ENCODE assay signal across 8 cellular contexts in the genomic region with DNA sequence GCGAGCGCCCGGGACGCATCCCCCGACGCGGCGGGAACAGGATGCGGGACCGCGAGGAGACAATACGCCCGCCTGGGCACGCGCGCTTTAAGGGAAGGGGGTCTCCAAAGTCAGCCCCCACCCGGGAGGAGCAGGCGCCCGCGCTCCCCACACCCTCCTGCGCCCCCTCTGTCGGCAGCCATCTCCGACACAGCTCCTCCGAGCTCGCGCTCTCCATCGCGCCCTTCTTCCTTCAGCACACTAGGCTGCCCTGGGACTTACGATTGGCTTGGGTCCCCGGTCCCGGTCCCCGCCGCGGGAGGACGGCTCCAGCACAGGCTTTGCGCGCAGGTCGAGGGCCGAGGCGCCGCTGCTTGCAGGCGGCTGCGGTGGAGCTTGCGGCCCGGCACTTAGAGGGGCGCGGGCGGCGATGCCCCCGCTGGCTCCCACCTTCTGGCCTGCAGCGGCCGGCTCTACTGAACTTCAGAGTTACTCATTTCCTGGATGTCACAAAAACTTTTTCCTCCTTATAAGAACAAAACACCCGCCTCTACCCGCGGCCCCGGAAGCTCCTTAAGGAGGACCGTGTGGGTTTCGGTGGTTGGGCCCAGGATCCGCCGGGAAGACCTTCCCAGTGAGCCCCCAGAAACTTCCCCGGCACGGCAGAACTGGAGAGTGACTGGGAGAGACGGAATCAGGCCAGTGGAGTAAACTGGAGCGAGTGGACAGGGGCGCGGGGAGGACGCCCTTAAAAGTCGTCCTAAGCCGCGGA. TPM values are rescaled to one million over a fixed set of nuclear protein-coding genes. Genes with fewer than 3 reads are reported as not detected.
DNase-seq lines count a peak whose midpoint lies in the region; ATAC-seq, FAIRE-seq and TF ChIP-seq lines count a peak whose summit lies in the region.

A gene with protein sequence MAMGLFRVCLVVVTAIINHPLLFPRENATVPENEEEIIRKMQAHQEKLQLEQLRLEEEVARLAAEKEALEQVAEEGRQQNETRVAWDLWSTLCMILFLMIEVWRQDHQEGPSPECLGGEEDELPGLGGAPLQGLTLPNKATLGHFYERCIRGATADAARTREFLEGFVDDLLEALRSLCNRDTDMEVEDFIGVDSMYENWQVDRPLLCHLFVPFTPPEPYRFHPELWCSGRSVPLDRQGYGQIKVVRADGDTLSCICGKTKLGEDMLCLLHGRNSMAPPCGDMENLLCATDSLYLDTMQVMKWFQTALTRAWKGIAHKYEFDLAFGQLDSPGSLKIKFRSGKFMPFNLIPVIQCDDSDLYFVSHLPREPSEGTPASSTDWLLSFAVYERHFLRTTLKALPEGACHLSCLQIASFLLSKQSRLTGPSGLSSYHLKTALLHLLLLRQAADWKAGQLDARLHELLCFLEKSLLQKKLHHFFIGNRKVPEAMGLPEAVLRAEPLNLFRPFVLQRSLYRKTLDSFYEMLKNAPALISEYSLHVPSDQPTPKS (minus strand): TSS at position 481 of the 751 bp plus-strand sequence. CDS start 22,414 bp downstream, outside the sequence.

- H3K9me3 Mint-ChIP-seq in endodermal cell (no peaks in the 10 kb centered on the region), mesothelial cell of epicardium (no peaks in the 10 kb centered on the region)

- H3K9ac ChIP-seq in endodermal cell (ENCODE audit: extremely low read depth, low read length, poor library complexity, severe bottlenecking): peak within 1 kb of the TSS; percentile 82

- H3K36me3 ChIP-seq in endodermal cell (ENCODE audit: control insufficient read depth, insufficient read depth, low read length): peaks cover 7% of the 10 kb centered on the region

- H3K27ac Mint-ChIP-seq in endodermal cell (peak within 1 kb of the TSS; percentile 98), mesothelial cell of epicardium (peak within 1 kb of the TSS; percentile 99)

- H3K4me1 Mint-ChIP-seq in endodermal cell: peaks cover 39% of the 10 kb centered on the region
- peaks cover 34% of the 10 kb centered on the region for H3K4me1 Mint-ChIP-seq in mesothelial cell of epicardium

- H3K27me3 Mint-ChIP-seq in endodermal cell (ENCODE audit: insufficient read depth) (peaks cover 8% of the 10 kb centered on the region), mesothelial cell of epicardium (ENCODE audit: low read depth) (no peaks in the 10 kb centered on the region)

- ATAC-seq in HG02973 (IDR thresholded peaks at IDR 0.05; ENCODE audit: unreplicated experiment): peak; percentile 71

- H3K36me3 Mint-ChIP-seq in endodermal cell (ENCODE audit: low read depth) (no peaks in the 10 kb centered on the region), mesothelial cell of epicardium (no peaks in the 10 kb centered on the region)

- H3K9me3 ChIP-seq in endodermal cell (ENCODE audit: control insufficient read depth, low read length): no peaks in the 10 kb centered on the region

- peak within 1 kb of the TSS; percentile 78 for H3K4me3 Mint-ChIP-seq in endodermal cell
- peak within 1 kb of the TSS; percentile 93 for H3K4me3 Mint-ChIP-seq in mesothelial cell of epicardium

- FAIRE-seq in GM18507 (lab: Jason Lieb, UNC): peak; percentile 69

- peak; percentile 61 for TF ChIP-seq CTCF in endodermal cell (conservative IDR thresholded peaks at IDR 0.05)
- TF ChIP-seq CTCF in mesothelial cell of epicardium (IDR thresholded peaks at IDR 0.05; ENCODE audit: unreplicated experiment): no peak

- H3K4me3 ChIP-seq in endodermal cell (ENCODE audit: low read length): peak within 1 kb of the TSS; percentile 96

- peaks cover 5% of the 10 kb centered on the region for H3K4me1 ChIP-seq in endodermal cell (ENCODE audit: control insufficient read depth, insufficient read depth, low read length)

- DNase-seq in A172 (ENCODE audit: low spot score) (peak; percentile 81), GM18507 (ENCODE audit: extremely low spot score, insufficient read length, low read depth) (peak; percentile 65), NOMO-1 (lab: John Stamatoyannopoulos, UW; ENCODE audit: unreplicated experiment in 2 of 2) (peak; percentile 76 to 89), endodermal cell (peak; percentile 87), mesothelial cell of epicardium (ENCODE audit: low spot score in 2 of 2, unreplicated experiment in 2 of 2) (peak; percentile 46 to 73)
- peak; percentile 51 to 56 for DNase-seq in activated CD8-positive, alpha-beta memory T cell treated with anti-CD3 and anti-CD28 coated beads for 4 hours (ENCODE audit: low read depth in 2 of 2)
- peak; percentile 82 for DNase-seq in stimulated activated CD8-positive, alpha-beta memory T cell treated with anti-CD3 and anti-CD28 coated beads, Interleukin-4, amount 100 ng/mL, for 48 hours

- H3K27me3 ChIP-seq in endodermal cell (ENCODE audit: control insufficient read depth, insufficient read depth, low read length, poor library complexity, severe bottlenecking): no peaks in the 10 kb centered on the region

- WGBS in endodermal cell (ENCODE audit: insufficient coverage in 1 of 2, insufficient read length in 1 of 2), 2 experiments: 0% methylated on average over 23 to 70 of the region's 70 CpGs

- H3K27ac ChIP-seq in endodermal cell (ENCODE audit: low read depth, low read length): peak within 1 kb of the TSS; percentile 81

RNA-seq across cellular contexts. Expression of the gene that starts here (rescaled TPM):
- total RNA-seq in A172 (2014; rRNA removed; shearing (Covaris generic)): 4.8 and 6.2 TPM in 2 replicates
- total RNA-seq in endodermal cell (10 to 100 TPM in 1 of 2 donors, 1 to 10 TPM in 1; 9.1 to 11.0 TPM), mesothelial cell of epicardium (23.3 to 24.5 TPM (median 23.6 TPM) in 3 replicates)
- polyA plus RNA-seq in endodermal cell (2013, experiment 1 of 2): 14.4 TPM
- polyA plus RNA-seq in endodermal cell (2013, experiment 2 of 2): 14.9 TPM

Comparison
In these comparisons a context has a peak if more than half of its experiments do, and no peak if none do; other contexts are left out.
1. Peak in every context shown above with its lines: DNase-seq, ATAC-seq, H3K4me3 ChIP-seq and H3K27ac ChIP-seq.